ENCODE assay signal across 10 cellular contexts in the genomic region with DNA sequence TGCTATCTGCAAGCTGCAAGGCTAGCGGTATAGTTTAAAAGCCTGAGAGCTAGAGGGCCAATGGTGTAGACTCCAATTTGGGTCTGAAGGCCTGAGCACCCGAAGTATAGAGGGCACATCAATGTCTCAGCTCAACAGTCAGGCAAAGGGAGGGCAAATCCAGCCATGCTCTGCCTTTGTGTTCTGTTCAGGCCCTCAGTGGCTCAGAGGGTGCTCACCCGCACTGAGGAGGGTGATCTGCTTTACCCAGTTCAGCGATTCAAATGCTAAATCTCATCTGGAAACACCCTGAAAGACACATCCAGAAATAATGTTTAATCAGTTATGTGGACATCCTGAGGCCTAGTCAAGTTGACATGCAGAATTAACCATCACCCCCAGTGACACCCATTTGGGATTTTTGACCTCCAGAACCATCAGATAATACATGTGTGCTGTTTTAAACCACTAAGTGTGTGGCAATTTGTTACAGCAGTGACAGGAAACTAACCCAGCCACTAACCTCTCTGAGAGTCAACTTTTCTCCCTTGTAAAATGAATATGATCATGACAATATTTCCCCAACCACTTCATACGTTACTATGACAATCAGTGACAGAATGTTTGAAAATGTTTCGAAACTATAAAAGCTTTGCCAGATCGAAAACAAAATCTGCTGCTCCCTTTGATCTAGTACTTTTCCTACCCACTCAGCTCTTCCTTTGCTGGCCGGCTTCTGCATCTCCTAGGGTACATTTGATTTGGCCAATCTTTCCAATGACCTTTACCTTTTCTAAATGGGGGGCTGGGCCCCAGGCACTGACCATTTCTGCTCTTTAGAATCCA. TPM values are rescaled to one million over a fixed set of nuclear protein-coding genes. Genes with fewer than 3 reads are reported as not detected.
A peak's percentile ranks its signal among the peaks of the same experiment; 100 is the strongest.
DNase-seq lines count a peak whose midpoint lies in the region; ATAC-seq and TF ChIP-seq lines count a peak whose summit lies in the region.
"Had no signal": no experiment of that assay in that cellular context is flagged by ENCODE, and none has a peak within 500 bp of the region (broad histone marks: within the 10 kb centered on the region; RNA-seq: fewer than 3 reads in every experiment).

No MANE protein-coding gene starts in this region.

- intact Hi-C loops in heart right ventricle (cut with DNase I) = loop anchor here in 2 of 10 donors (5.0 to 10.0 kb wide), 2 partner anchors 102 to 474 kb away; no protein-coding TSS in a partner anchor

- H3K9me3 Mint-ChIP-seq in T-cell = no peaks in the 10 kb centered on the region
- H3K9me3 Mint-ChIP-seq in activated naive CD8-positive, alpha-beta T cell treated with anti-CD3 and anti-CD28 coated beads, Interleukin-2, amount 50 U/mL, for 24 hours = no peaks in the 10 kb centered on the region

- H3K4me3 ChIP-seq in heart right ventricle = no peak overlapping the region
- H3K4me3 ChIP-seq: cardiac muscle cell, tibial artery had no signal

- H3K27ac ChIP-seq in KOPT-K1 (ENCODE audit: low read depth, low read length, poor library complexity, severe bottlenecking) (peak overlapping the region; percentile 59), heart right ventricle (peak overlapping the region in 1 of 10 donors; percentile 36)
- H3K27ac ChIP-seq: cardiac muscle cell, tibial artery had no signal

- 90 to 93% methylated on average over 7 to 8 of the region's 8 CpGs for WGBS in heart right ventricle, 2 donors

- H3K27ac Mint-ChIP-seq in T-cell = peak overlapping the region; percentile 87 to 98
- H3K27ac Mint-ChIP-seq in activated naive CD8-positive, alpha-beta T cell treated with anti-CD3 and anti-CD28 coated beads, Interleukin-2, amount 50 U/mL, for 24 hours = peak overlapping the region; percentile 88

- CTCF ChIA-PET in T-cell (lab: Charles Lee) = interaction anchor here (0.7 to 1.5 kb wide), 3 partner anchors 116 to 638 kb away, joined by 3 to 7 read pairs (median 4); no protein-coding TSS in a partner anchor

- peak in 22 of 34 experiments; percentile 3 to 50 (median 25) for DNase-seq in T-cell
- DNase-seq in activated naive CD8-positive, alpha-beta T cell treated with anti-CD3 and anti-CD28 coated beads, Interleukin-2, amount 50 U/mL, for 24 hours = peak; percentile 21
- peak; percentile 8 to 9 for DNase-seq in stimulated activated CD4-positive, alpha-beta T cell treated with anti-CD3 and anti-CD28 coated beads, Interleukin-4, amount 100 ng/mL, for 4 hours
- no peak for DNase-seq in HPDE6-E6E7 (ENCODE audit: extremely low spot score)
- DNase-seq in heart right ventricle = no peak
- DNase-seq: islet precursor cell, tibial artery had no signal

- H3K4me3 Mint-ChIP-seq in T-cell = peak overlapping the region; percentile 49 to 62 (median 58)
- H3K4me3 Mint-ChIP-seq in activated naive CD8-positive, alpha-beta T cell treated with anti-CD3 and anti-CD28 coated beads, Interleukin-2, amount 50 U/mL, for 24 hours = peak overlapping the region; percentile 52

- peaks cover 0 to 19% (median 0%) of the 10 kb centered on the region in 7 donors for H3K27me3 ChIP-seq in heart right ventricle
- H3K27me3 ChIP-seq: cardiac muscle cell, tibial artery had no signal

- peaks cover 0 to 5% (median 0%) of the 10 kb centered on the region in 9 donors for H3K4me1 ChIP-seq in heart right ventricle
- H3K4me1 ChIP-seq: tibial artery had no signal

- H3K27me3 Mint-ChIP-seq in T-cell = no peaks in the 10 kb centered on the region
- H3K27me3 Mint-ChIP-seq in activated naive CD8-positive, alpha-beta T cell treated with anti-CD3 and anti-CD28 coated beads, Interleukin-2, amount 50 U/mL, for 24 hours = no peaks in the 10 kb centered on the region

- POLR2A ChIA-PET in T-cell (lab: Charles Lee) = interaction anchor here (0.6 to 1.1 kb wide), 3 partner anchors 11 to 464 kb away, joined by 3 to 5 read pairs (median 3); no protein-coding TSS in a partner anchor

- no peak for TF ChIP-seq CTCF in heart right ventricle (IDR thresholded peaks at IDR 0.05)

- H3K36me3 Mint-ChIP-seq in T-cell = no peaks in the 10 kb centered on the region
- no peaks in the 10 kb centered on the region for H3K36me3 Mint-ChIP-seq in activated naive CD8-positive, alpha-beta T cell treated with anti-CD3 and anti-CD28 coated beads, Interleukin-2, amount 50 U/mL, for 24 hours (ENCODE audit: low read depth)

- H3K4me1 Mint-ChIP-seq in T-cell = peaks cover 21 to 44% (median 40%) of the 10 kb centered on the region in 3 donors
- peaks cover 48% of the 10 kb centered on the region for H3K4me1 Mint-ChIP-seq in activated naive CD8-positive, alpha-beta T cell treated with anti-CD3 and anti-CD28 coated beads, Interleukin-2, amount 50 U/mL, for 24 hours

- H3K9me3 ChIP-seq in KOPT-K1 (ENCODE audit: insufficient read depth, low read length, poor library complexity, severe bottlenecking) (no peaks in the 10 kb centered on the region), heart right ventricle (no peaks in the 10 kb centered on the region)
- H3K9me3 ChIP-seq: tibial artery had no signal

- peak; percentile 89 to 93 (median 92) for ATAC-seq in T-cell (replicated peaks in 1 of 4)
- ATAC-seq in activated naive CD8-positive, alpha-beta T cell treated with anti-CD3 and anti-CD28 coated beads, Interleukin-2, amount 50 U/mL, for 24 hours = peak; percentile 96
- ATAC-seq in heart right ventricle = no peak
- no peak for ATAC-seq in HG02763 (IDR thresholded peaks at IDR 0.05; ENCODE audit: unreplicated experiment)

- H3K36me3 ChIP-seq in KOPT-K1 (ENCODE audit: insufficient read depth, low read length) (no peaks in the 10 kb centered on the region), heart right ventricle (no peaks in the 10 kb centered on the region)
- H3K36me3 ChIP-seq: cardiac muscle cell, tibial artery had no signal

RNA-seq across cellular contexts. Expression of a gene that starts 8.4 kb away (rescaled TPM):
- 10 to 100 TPM; 21.0 to 50.8 (median 40.5) TPM for total RNA-seq in T-cell
- total RNA-seq in heart right ventricle = 10 to 100 TPM in 5 of 10 donors, 1 to 10 TPM in 5; 6.5 to 14.1 (median 10.2) TPM
- 1 to 10 TPM; 1.8 to 3.6 TPM for polyA plus RNA-seq in heart right ventricle

Comparison
In these comparisons a context has a peak if more than half of its experiments do, and no peak if none do; other contexts are left out.
1. ATAC-seq: peak in T-cell (4 of 4) and activated naive CD8-positive, alpha-beta T cell treated with anti-CD3 and anti-CD28 coated beads, Interleukin-2, amount 50 U/mL, for 24 hours (single experiment); none in heart right ventricle (0 of 8) and HG02763 (single experiment).
2. DNase-seq: peak in T-cell (22 of 34), activated naive CD8-positive, alpha-beta T cell treated with anti-CD3 and anti-CD28 coated beads, Interleukin-2, amount 50 U/mL, for 24 hours (single experiment) and stimulated activated CD4-positive, alpha-beta T cell treated with anti-CD3 and anti-CD28 coated beads, Interleukin-4, amount 100 ng/mL, for 4 hours (2 of 2); none in HPDE6-E6E7 (single experiment) and heart right ventricle (0 of 2).